Comparison of ENCODE assay signal across 23 cellular contexts in the genomic region with DNA sequence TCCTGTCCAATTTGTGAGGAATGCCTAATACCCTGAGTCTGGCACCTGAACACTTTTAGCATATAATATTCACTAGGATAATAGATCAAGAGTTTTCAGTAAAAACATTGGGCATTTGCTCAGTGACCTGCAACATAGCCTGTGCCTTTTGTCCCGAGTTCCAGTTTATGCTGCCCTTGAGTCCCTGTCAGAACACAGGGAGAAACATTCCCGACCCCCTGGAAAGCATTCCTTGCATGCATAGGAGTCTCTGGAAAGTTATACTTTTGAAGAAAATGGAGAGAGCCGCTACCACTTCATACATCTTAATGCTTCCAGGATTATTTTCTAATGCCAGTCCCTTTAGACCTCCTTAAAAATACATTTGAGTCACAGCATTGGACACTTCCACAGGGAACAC.
DNase-seq lines count a peak whose midpoint lies in the region; ATAC-seq, FAIRE-seq and TF ChIP-seq lines count a peak whose summit lies in the region.
"Had no signal": no experiment of that assay in that cellular context is flagged by ENCODE, and none has a peak within 500 bp of the region (broad histone marks: within the 10 kb centered on the region; RNA-seq: fewer than 3 reads in every experiment).

No MANE protein-coding gene starts in this region.

- 53 to 56% methylated on average over 3 of the region's 3 CpGs for WGBS in body of pancreas, 2 donors

- H3K4me1 ChIP-seq in GM23338 (ENCODE audit: insufficient read depth) (0 out of 2 replicates have a peak, but pooled peaks cover 4% of the 10 kb centered on the region), body of pancreas (no peaks in the 10 kb centered on the region), kidney (ENCODE audit: control insufficient read depth in 1 of 2, insufficient read depth in 1 of 2, low read depth in 1 of 2, low read length in 2 of 2) (peaks cover 9% of the 10 kb centered on the region in 2 donors), neural progenitor cell (no peaks in the 10 kb centered on the region)

- H3K9me3 Mint-ChIP-seq in GM23338 (no peaks in the 10 kb centered on the region), neural progenitor cell (peaks cover 1% of the 10 kb centered on the region)

- H3K4me2 ChIP-seq in GM23338 (no peak overlapping the region), neural progenitor cell (no peak overlapping the region)

- H3K4me3 ChIP-seq in GM23338: no peak overlapping the region
- H3K4me3 ChIP-seq in body of pancreas: no peak overlapping the region
- no peak overlapping the region for H3K4me3 ChIP-seq in kidney (ENCODE audit: low read length in 2 of 2)
- H3K4me3 ChIP-seq in neural progenitor cell: no peak overlapping the region
- H3K4me3 ChIP-seq: GM12878, SJCRH30 had no signal

- H3K9me2 ChIP-seq in GM23338 (ENCODE audit: insufficient read depth): no peaks in the 10 kb centered on the region

- TF ChIP-seq CTCF in GM23338 (conservative IDR thresholded peaks at IDR 0.05; ENCODE audit: low read depth in 2 of 2) (no peak), body of pancreas (IDR thresholded peaks at IDR 0.05) (no peak), kidney (IDR thresholded peaks at IDR 0.05; ENCODE audit: borderline replicate concordance, extremely low read depth, insufficient read depth) (no peak), neural progenitor cell (IDR thresholded peaks at IDR 0.05) (no peak)

- H3K27me3 Mint-ChIP-seq in GM23338 (ENCODE audit: insufficient read depth, low read depth, poor library complexity) (no peaks in the 10 kb centered on the region), neural progenitor cell (ENCODE audit: insufficient read depth, low read depth) (no peaks in the 10 kb centered on the region)

- intact Hi-C loops in body of pancreas (cut with DNase I): no loop called here
- intact Hi-C loops in kidney (cut with DNase I): no loop called here

- H3K27me3 ChIP-seq in GM23338 (ENCODE audit: insufficient read depth) (no peaks in the 10 kb centered on the region), body of pancreas (no peaks in the 10 kb centered on the region), neural progenitor cell (no peaks in the 10 kb centered on the region)
- H3K27me3 ChIP-seq: SJCRH30 had no signal

- H3K4me3 Mint-ChIP-seq in GM23338 (no peak overlapping the region), neural progenitor cell (no peak overlapping the region)
- H3K4me3 Mint-ChIP-seq: B cell, CD14-positive monocyte, IgD-negative memory B cell had no signal

- H3K4me1 Mint-ChIP-seq in GM23338: peaks cover 5% of the 10 kb centered on the region; the same call in 2 of the 3 replicates
- H3K4me1 Mint-ChIP-seq in neural progenitor cell: peaks cover 6% of the 10 kb centered on the region
- H3K4me1 Mint-ChIP-seq: B cell, IgD-negative memory B cell had no signal

- H3K79me2 ChIP-seq in GM23338 (replicated peaks; ENCODE audit: insufficient read depth) (no peaks in the 10 kb centered on the region), neural progenitor cell (ENCODE audit: low read depth) (no peaks in the 10 kb centered on the region)

- H2AFZ ChIP-seq in GM23338: no peak overlapping the region
- H2AFZ ChIP-seq in neural progenitor cell (replicated peaks): no peak overlapping the region

- TF ChIP-seq POLR2A in body of pancreas (IDR thresholded peaks at IDR 0.05): no peak

- no peaks in the 10 kb centered on the region for H3F3A ChIP-seq in GM23338 (replicated peaks; ENCODE audit: low read depth)
- no peaks in the 10 kb centered on the region for H3F3A ChIP-seq in neural progenitor cell (ENCODE audit: low read depth)

- peak; percentile 13 for FAIRE-seq in kidney (lab: Jason Lieb, UNC)
- FAIRE-seq: A204.1, GM12878, RCC 7860 had no signal

- no peaks in the 10 kb centered on the region for H4K20me1 ChIP-seq in GM23338 (replicated peaks; ENCODE audit: insufficient read depth)
- H4K20me1 ChIP-seq in neural progenitor cell (ENCODE audit: low read depth): no peaks in the 10 kb centered on the region

- no peaks in the 10 kb centered on the region for H3K36me3 ChIP-seq in GM23338 (ENCODE audit: insufficient read depth)
- no peaks in the 10 kb centered on the region for H3K36me3 ChIP-seq in body of pancreas (replicated peaks in 1 of 2; ENCODE audit: insufficient read depth in 1 of 2, low read depth in 2 of 2)
- no peaks in the 10 kb centered on the region for H3K36me3 ChIP-seq in kidney (ENCODE audit: control insufficient read depth in 1 of 2, insufficient read depth in 2 of 2, low read length in 2 of 2)
- H3K36me3 ChIP-seq in neural progenitor cell: no peaks in the 10 kb centered on the region
- H3K36me3 ChIP-seq: SJCRH30 had no signal

- H3K9ac ChIP-seq in kidney (ENCODE audit: low read length in 2 of 2) (no peak overlapping the region), neural progenitor cell (no peak overlapping the region)

- H3K36me3 Mint-ChIP-seq in GM23338 (ENCODE audit: low read depth) (no peaks in the 10 kb centered on the region), neural progenitor cell (no peaks in the 10 kb centered on the region)
- H3K36me3 Mint-ChIP-seq: CD14-positive monocyte, IgD-negative memory B cell had no signal

- H3K9me3 ChIP-seq in body of pancreas (no peaks in the 10 kb centered on the region), kidney (ENCODE audit: control insufficient read depth in 1 of 2, low read length in 2 of 2) (no peaks in the 10 kb centered on the region), neural progenitor cell (ENCODE audit: low read depth) (no peaks in the 10 kb centered on the region)
- H3K9me3 ChIP-seq: SJCRH30 had no signal

- DNase-seq in GM23338 (ENCODE audit: low spot score) (peak; percentile 52), body of pancreas (no peak), kidney (no peak), neural progenitor cell (ENCODE audit: low spot score) (peak; percentile 38), ureter (ENCODE audit: low spot score) (no peak)
- no peak for DNase-seq in NK-92 treated with Interleukin-12 subunit alpha and Interleukin-12 subunit beta, amount 100 ng/mL, for 24 hours (lab: John Stamatoyannopoulos, UW)
- no peak for DNase-seq in activated T-cell treated with anti-CD3 and anti-CD28 coated beads, Interleukin-2, amount 50 U/mL, for 1 hour
- DNase-seq: Karpas-422, MV-4-11, NCI-H1105 treated with DMSO at 0.1 percent for 48 hours, NCI-H2029 treated with DMSO at 0.1 percent for 48 hours, NCI-H2171, NCI-H345, NCI-H526, OCI-M1, SJCRH30 had no signal

- peak; percentile 43; the same call in 2 of the 3 replicates for ATAC-seq in GM23338
- peak; percentile 58 for ATAC-seq in body of pancreas
- ATAC-seq in HG03196 (IDR thresholded peaks at IDR 0.05; ENCODE audit: unreplicated experiment): no peak
- ATAC-seq: GM12878 had no signal

- H3K27ac ChIP-seq in GM23338 (ENCODE audit: low read depth) (no peak overlapping the region), body of pancreas (no peak overlapping the region), kidney (ENCODE audit: low read depth in 2 of 2, low read length in 2 of 2) (no peak overlapping the region), neural progenitor cell (no peak overlapping the region)
- H3K27ac ChIP-seq: SJCRH30 had no signal

- H3K27ac Mint-ChIP-seq in GM23338 (peak overlapping the region; percentile 47; the same call in 1 of the 2 replicates), neural progenitor cell (no peak overlapping the region)
- H3K27ac Mint-ChIP-seq: B cell, CD14-positive monocyte, IgD-negative memory B cell had no signal

TF ChIP-seq in GM23338, 12 proteins besides CTCF, POLR2A, EP300 and RAD21 (continues in another document):
- TF ChIP-seq CREB1 (CRISPR knock-in tag; IDR thresholded peaks at IDR 0.05; ENCODE audit: low read depth): no peak
- TF ChIP-seq ZNF331 (CRISPR knock-in tag; IDR thresholded peaks at IDR 0.05; ENCODE audit: low read depth): no peak
- TF ChIP-seq POLR2AphosphoS5 (IDR thresholded peaks at IDR 0.05; ENCODE audit: low read depth): no peak
- no peak for TF ChIP-seq STAT1 (IDR thresholded peaks at IDR 0.05; ENCODE audit: unreplicated experiment)
- TF ChIP-seq JUNB (IDR thresholded peaks at IDR 0.05; ENCODE audit: unreplicated experiment): no peak
- TF ChIP-seq, protein P1, sequence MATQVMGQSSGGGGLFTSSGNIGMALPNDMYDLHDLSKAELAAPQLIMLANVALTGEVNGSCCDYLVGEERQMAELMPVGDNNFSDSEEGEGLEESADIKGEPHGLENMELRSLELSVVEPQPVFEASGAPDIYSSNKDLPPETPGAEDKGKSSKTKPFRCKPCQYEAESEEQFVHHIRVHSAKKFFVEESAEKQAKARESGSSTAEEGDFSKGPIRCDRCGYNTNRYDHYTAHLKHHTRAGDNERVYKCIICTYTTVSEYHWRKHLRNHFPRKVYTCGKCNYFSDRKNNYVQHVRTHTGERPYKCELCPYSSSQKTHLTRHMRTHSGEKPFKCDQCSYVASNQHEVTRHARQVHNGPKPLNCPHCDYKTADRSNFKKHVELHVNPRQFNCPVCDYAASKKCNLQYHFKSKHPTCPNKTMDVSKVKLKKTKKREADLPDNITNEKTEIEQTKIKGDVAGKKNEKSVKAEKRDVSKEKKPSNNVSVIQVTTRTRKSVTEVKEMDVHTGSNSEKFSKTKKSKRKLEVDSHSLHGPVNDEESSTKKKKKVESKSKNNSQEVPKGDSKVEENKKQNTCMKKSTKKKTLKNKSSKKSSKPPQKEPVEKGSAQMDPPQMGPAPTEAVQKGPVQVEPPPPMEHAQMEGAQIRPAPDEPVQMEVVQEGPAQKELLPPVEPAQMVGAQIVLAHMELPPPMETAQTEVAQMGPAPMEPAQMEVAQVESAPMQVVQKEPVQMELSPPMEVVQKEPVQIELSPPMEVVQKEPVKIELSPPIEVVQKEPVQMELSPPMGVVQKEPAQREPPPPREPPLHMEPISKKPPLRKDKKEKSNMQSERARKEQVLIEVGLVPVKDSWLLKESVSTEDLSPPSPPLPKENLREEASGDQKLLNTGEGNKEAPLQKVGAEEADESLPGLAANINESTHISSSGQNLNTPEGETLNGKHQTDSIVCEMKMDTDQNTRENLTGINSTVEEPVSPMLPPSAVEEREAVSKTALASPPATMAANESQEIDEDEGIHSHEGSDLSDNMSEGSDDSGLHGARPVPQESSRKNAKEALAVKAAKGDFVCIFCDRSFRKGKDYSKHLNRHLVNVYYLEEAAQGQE (IDR thresholded peaks at IDR 0.05; ENCODE audit: unreplicated experiment): no peak
- TF ChIP-seq NANOG (IDR thresholded peaks at IDR 0.05; ENCODE audit: borderline replicate concordance): no peak
- TF ChIP-seq, protein P2, sequence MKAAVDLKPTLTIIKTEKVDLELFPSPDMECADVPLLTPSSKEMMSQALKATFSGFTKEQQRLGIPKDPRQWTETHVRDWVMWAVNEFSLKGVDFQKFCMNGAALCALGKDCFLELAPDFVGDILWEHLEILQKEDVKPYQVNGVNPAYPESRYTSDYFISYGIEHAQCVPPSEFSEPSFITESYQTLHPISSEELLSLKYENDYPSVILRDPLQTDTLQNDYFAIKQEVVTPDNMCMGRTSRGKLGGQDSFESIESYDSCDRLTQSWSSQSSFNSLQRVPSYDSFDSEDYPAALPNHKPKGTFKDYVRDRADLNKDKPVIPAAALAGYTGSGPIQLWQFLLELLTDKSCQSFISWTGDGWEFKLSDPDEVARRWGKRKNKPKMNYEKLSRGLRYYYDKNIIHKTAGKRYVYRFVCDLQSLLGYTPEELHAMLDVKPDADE (IDR thresholded peaks at IDR 0.05): no peak
- no peak for TF ChIP-seq ZNF114 (CRISPR knock-in tag; IDR thresholded peaks at IDR 0.05)
- TF ChIP-seq EZH2 (IDR thresholded peaks at IDR 0.05; ENCODE audit: low read depth, unreplicated experiment): no peak

Comparison
In these comparisons a context has a peak if more than half of its experiments do, and no peak if none do; other contexts are left out.
1. DNase-seq: peak in GM23338 (single experiment) and neural progenitor cell (single experiment); none in body of pancreas (0 of 4), kidney (single experiment), ureter (single experiment), NK-92 treated with Interleukin-12 subunit alpha and Interleukin-12 subunit beta, amount 100 ng/mL, for 24 hours (single experiment) and activated T-cell treated with anti-CD3 and anti-CD28 coated beads, Interleukin-2, amount 50 U/mL, for 1 hour (single experiment).